ENCODE assay signal across 19 cellular contexts in genomic region chr1:238861342-238861741, GRCh38.
"Had no signal": no experiment of that assay in that cellular context is flagged by ENCODE, and none has a peak within 500 bp of the region (broad histone marks: within the 10 kb centered on the region; RNA-seq: fewer than 3 reads in every experiment).

No MANE protein-coding gene starts in this region.

- H3K4me3 ChIP-seq: breast epithelium, right atrium auricular region, skin epidermis, stomach, testis, upper lobe of left lung had no signal

- H3K36me3 ChIP-seq: breast epithelium, right atrium auricular region, stomach, upper lobe of left lung had no signal

- H3K4me1 ChIP-seq: breast epithelium, right atrium auricular region, stomach, testis, upper lobe of left lung had no signal

- H3K27ac ChIP-seq: breast epithelium, epithelial cell of prostate, right atrium auricular region, skin epidermis, stomach, testis, upper lobe of left lung had no signal

- H3K27me3 ChIP-seq: breast epithelium, right atrium auricular region, stomach, testis, upper lobe of left lung had no signal

- DNase-seq: activated CD4-positive, alpha-beta T cell treated with anti-CD3 and anti-CD28 coated beads for 1 hour; activated CD4-positive, alpha-beta T cell treated with anti-CD3 and anti-CD28 coated beads, Interleukin-2, amount 50 U/mL, for 4 hours; activated naive CD4-positive, alpha-beta T cell treated with Interleukin-2 at 50 U/mL for 16 hours; activated T-cell treated with anti-CD3 and anti-CD28 coated beads for 4 hours; aorta; cerebellar nuclear complex; effector memory CD4-positive, alpha-beta T cell; foreskin melanocyte; immature natural killer cell; nucleus accumbens; stimulated activated CD4-positive, alpha-beta T cell treated with anti-CD3 and anti-CD28 coated beads, Interleukin-4, amount 100 ng/mL, for 4 hours; stomach; T1000; testis; upper lobe of left lung had no signal

- H3K9me3 ChIP-seq: right atrium auricular region, stomach, testis, upper lobe of left lung had no signal
